In the genomic region with DNA sequence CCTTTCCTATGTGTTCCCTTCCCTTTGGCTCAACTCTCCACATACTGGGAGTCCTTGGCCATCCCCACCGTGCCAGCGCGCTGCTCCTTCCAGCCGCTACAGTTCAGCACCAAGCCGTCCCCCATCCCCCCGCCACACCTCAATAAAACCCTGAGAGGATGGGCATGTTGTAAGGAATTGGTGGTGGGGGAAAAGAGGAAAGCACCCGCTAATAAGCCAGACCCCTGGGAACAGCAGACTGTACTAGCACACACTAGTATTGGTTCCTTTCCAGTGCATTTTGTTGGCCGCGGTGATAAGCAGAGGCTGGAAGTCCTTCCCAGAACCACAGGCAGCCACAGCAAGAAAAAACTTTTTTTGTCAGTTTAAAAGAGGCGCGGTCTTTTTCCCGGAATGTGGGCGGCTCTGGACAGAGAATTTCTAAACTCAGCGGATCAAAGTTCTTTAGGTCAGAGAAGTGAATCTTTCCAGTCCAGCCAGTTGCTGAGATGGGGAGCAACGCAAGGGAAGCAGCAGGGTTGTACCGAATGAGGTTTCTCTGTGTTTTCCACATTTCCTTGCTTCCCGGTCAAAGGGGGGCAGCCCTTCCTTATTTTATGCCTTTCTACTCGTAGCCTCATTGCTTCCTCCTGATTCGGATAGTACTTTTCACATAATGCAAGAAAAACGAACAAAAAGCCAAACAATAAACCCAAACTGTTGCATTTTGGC, we compare ENCODE assay signal across 8 cellular contexts. TPM values are rescaled to one million over a fixed set of nuclear protein-coding genes. Genes with fewer than 3 reads are reported as not detected.
DNase-seq lines count a peak whose midpoint lies in the region; ATAC-seq, FAIRE-seq and TF ChIP-seq lines count a peak whose summit lies in the region.

No MANE protein-coding gene starts in this region.

- peaks cover 8% of the 10 kb centered on the region for H3K4me1 Mint-ChIP-seq in activated naive CD8-positive, alpha-beta T cell treated with anti-CD3 and anti-CD28 coated beads, Interleukin-2, amount 10 ng/mL, durations not matched to agents 7 days and 5 days

- no peaks in the 10 kb centered on the region for H3K36me3 Mint-ChIP-seq in activated naive CD8-positive, alpha-beta T cell treated with anti-CD3 and anti-CD28 coated beads, Interleukin-2, amount 10 ng/mL, durations not matched to agents 7 days and 5 days

- H3K27ac ChIP-seq in small intestine (ENCODE audit: low read depth in 1 of 2, low read length in 1 of 2), result no peak overlapping the region

- H3K36me3 ChIP-seq in small intestine (ENCODE audit: control insufficient read depth in 2 of 2, insufficient read depth in 2 of 2, low read length in 2 of 2), result no peaks in the 10 kb centered on the region

- peaks cover 45% of the 10 kb centered on the region for H3K27me3 Mint-ChIP-seq in activated naive CD8-positive, alpha-beta T cell treated with anti-CD3 and anti-CD28 coated beads, Interleukin-2, amount 10 ng/mL, durations not matched to agents 7 days and 5 days

- H3K27ac Mint-ChIP-seq in activated naive CD8-positive, alpha-beta T cell treated with anti-CD3 and anti-CD28 coated beads, Interleukin-2, amount 10 ng/mL, durations not matched to agents 7 days and 5 days, result no peak overlapping the region

- no peak for ATAC-seq in activated naive CD8-positive, alpha-beta T cell treated with anti-CD3 and anti-CD28 coated beads, Interleukin-2, amount 10 ng/mL, durations not matched to agents 7 days and 5 days (ENCODE audit: low read depth)
- ATAC-seq in HG02759 (IDR thresholded peaks at IDR 0.05; ENCODE audit: unreplicated experiment) (no peak), HG03354 (IDR thresholded peaks at IDR 0.05; ENCODE audit: poor library complexity, severe bottlenecking, unreplicated experiment) (no peak)

- CTCF ChIA-PET in HEK293T (lab: Yijun Ruan, JAX), result no interaction called here

- WGBS in small intestine, 3 donors, result 4 to 10% (median 9%) methylated on average over 20 of the region's 20 CpGs

- POLR2A ChIA-PET in HEK293T (lab: Yijun Ruan, JAX), result no interaction called here
- POLR2A ChIA-PET in activated naive CD8-positive, alpha-beta T cell treated with anti-CD3 and anti-CD28 coated beads, Interleukin-2, amount 10 ng/mL, durations not matched to agents 7 days and 5 days (lab: Charles Lee), result no interaction called here

- DNase-seq in HEK293T (ENCODE audit: extremely low spot score) (peak; percentile 6), iPS-NIHi11 (ENCODE audit: low spot score) (peak; percentile 17), small intestine (peak; percentile 26), NCI-H748 treated with DMSO at 0.1 percent for 48 hours (lab: John Stamatoyannopoulos, UW) (no peak), NCI-H2081 (lab: John Stamatoyannopoulos, UW) (no peak)
- no peak for DNase-seq in activated naive CD8-positive, alpha-beta T cell treated with anti-CD3 and anti-CD28 coated beads, Interleukin-2, amount 10 ng/mL, durations not matched to agents 7 days and 5 days

- peaks cover 0 to 1% of the 10 kb centered on the region in 2 donors for H3K4me1 ChIP-seq in small intestine (ENCODE audit: control insufficient read depth in 2 of 2, insufficient read depth in 1 of 2, low read depth in 1 of 2, low read length in 1 of 2)

- no peak for FAIRE-seq in small intestine (lab: Jason Lieb, UNC)

- H3K4me3 ChIP-seq in small intestine (ENCODE audit: low read depth in 1 of 2, low read length in 2 of 2), result no peak overlapping the region

- H3K9me3 ChIP-seq in small intestine (ENCODE audit: control insufficient read depth, low read depth), result no peaks in the 10 kb centered on the region

- H3K9me3 Mint-ChIP-seq in activated naive CD8-positive, alpha-beta T cell treated with anti-CD3 and anti-CD28 coated beads, Interleukin-2, amount 10 ng/mL, durations not matched to agents 7 days and 5 days, result no peaks in the 10 kb centered on the region

- H3K27me3 ChIP-seq in small intestine (ENCODE audit: control insufficient read depth in 2 of 2, insufficient read depth in 2 of 2, low read length in 2 of 2), result peaks cover 8 to 11% of the 10 kb centered on the region in 2 donors

- peak overlapping the region; percentile 73 for H3K4me3 Mint-ChIP-seq in activated naive CD8-positive, alpha-beta T cell treated with anti-CD3 and anti-CD28 coated beads, Interleukin-2, amount 10 ng/mL, durations not matched to agents 7 days and 5 days

TF ChIP-seq in HEK293T, 16 proteins besides CTCF, POLR2A, EP300 and RAD21:
- TF ChIP-seq FOXK2 (IDR thresholded peaks at IDR 0.05) (no peak), L3MBTL2 (conservative IDR thresholded peaks at IDR 0.05) (no peak), FOXA1 (IDR thresholded peaks at IDR 0.05) (no peak), FOXM1 (IDR thresholded peaks at IDR 0.05; ENCODE audit: borderline replicate concordance) (no peak), NFRKB (IDR thresholded peaks at IDR 0.05) (no peak), ARNT (IDR thresholded peaks at IDR 0.05) (no peak), TARDBP (IDR thresholded peaks at IDR 0.05) (no peak), ZNF384 (IDR thresholded peaks at IDR 0.05) (no peak), LEF1 (IDR thresholded peaks at IDR 0.05; ENCODE audit: borderline replicate concordance) (no peak), SP1 (IDR thresholded peaks at IDR 0.05) (no peak), SUZ12 (IDR thresholded peaks at IDR 0.05) (no peak), BHLHE40 (IDR thresholded peaks at IDR 0.05; ENCODE audit: borderline replicate concordance) (no peak), ELF4 (IDR thresholded peaks at IDR 0.05) (no peak)

RNA-seq across cellular contexts. Expression of a gene that starts 2.1 kb away (rescaled TPM):
- not detected for total RNA-seq in activated naive CD8-positive, alpha-beta T cell treated with anti-CD3 and anti-CD28 coated beads, Interleukin-2, amount 10 ng/mL, durations not matched to agents 7 days and 5 days
- under 1 TPM in 1 of 3 donors, not detected in 2; 0.33 TPM for polyA plus RNA-seq in small intestine

Comparison
In these comparisons a context has a peak if more than half of its experiments do, and no peak if none do; other contexts are left out.
1. DNase-seq: peak in HEK293T (single experiment), iPS-NIHi11 (single experiment) and small intestine (single experiment); none in activated naive CD8-positive, alpha-beta T cell treated with anti-CD3 and anti-CD28 coated beads, Interleukin-2, amount 10 ng/mL, durations not matched to agents 7 days and 5 days (single experiment), NCI-H748 treated with DMSO at 0.1 percent for 48 hours (single experiment) and NCI-H2081 (0 of 2).